ENCODE assay signal across 8 cellular contexts in genomic region chr22:46335201-46336118, GRCh38. TPM values are rescaled to one million over a fixed set of nuclear protein-coding genes. Genes with fewer than 3 reads are reported as not detected.
DNase-seq lines count a peak whose midpoint lies in the region; ATAC-seq and TF ChIP-seq lines count a peak whose summit lies in the region.

TRMU (plus strand) TSS chr22:46335714; CDS start chr22:46335765, 51 bp downstream.

- no peaks in the 10 kb centered on the region for H3K9me3 Mint-ChIP-seq in T-helper 1 cell treated with Interleukin-12 subunit alpha and Interleukin-12 subunit beta and Interleukin-4 antibody, amounts not matched to agents 30 μg/mL and 1 μg/mL, for 36 hours

- H3K36me3 ChIP-seq in right atrium auricular region (peaks cover 23% of the 10 kb centered on the region), psoas muscle (ENCODE audit: insufficient read depth in 1 of 2, low read depth in 1 of 2) (peaks cover 3 to 27% of the 10 kb centered on the region in 2 donors), urinary bladder (ENCODE audit: insufficient read depth) (no peaks in the 10 kb centered on the region)

- H3K36me3 Mint-ChIP-seq in T-helper 1 cell treated with Interleukin-12 subunit alpha and Interleukin-12 subunit beta and Interleukin-4 antibody, amounts not matched to agents 30 μg/mL and 1 μg/mL, for 36 hours (ENCODE audit: low read depth) = peaks cover 46% of the 10 kb centered on the region

- peak; percentile 95 to 96 (median 95) for ATAC-seq in psoas muscle

- H3K27me3 ChIP-seq in right atrium auricular region = no peaks in the 10 kb centered on the region
- no peaks in the 10 kb centered on the region for H3K27me3 ChIP-seq in psoas muscle (ENCODE audit: insufficient read depth in 3 of 3, low read length in 2 of 3)

- peak within 1 kb of the TSS; percentile 96 for H3K27ac Mint-ChIP-seq in T-helper 1 cell treated with Interleukin-12 subunit alpha and Interleukin-12 subunit beta and Interleukin-4 antibody, amounts not matched to agents 30 μg/mL and 1 μg/mL, for 36 hours

- H3K9me3 ChIP-seq in right atrium auricular region (no peaks in the 10 kb centered on the region), psoas muscle (no peaks in the 10 kb centered on the region)

- H3K27me3 Mint-ChIP-seq in T-helper 1 cell treated with Interleukin-12 subunit alpha and Interleukin-12 subunit beta and Interleukin-4 antibody, amounts not matched to agents 30 μg/mL and 1 μg/mL, for 36 hours (ENCODE audit: low read depth) = no peaks in the 10 kb centered on the region

- H3K4me3 Mint-ChIP-seq in T-helper 1 cell treated with Interleukin-12 subunit alpha and Interleukin-12 subunit beta and Interleukin-4 antibody, amounts not matched to agents 30 μg/mL and 1 μg/mL, for 36 hours = peak within 1 kb of the TSS; percentile 95

- 1% methylated on average over 59 to 93 of the region's 93 CpGs for WGBS in psoas muscle, 3 donors
- under 1% methylated on average over 93 of the region's 93 CpGs for WGBS in urinary bladder

- TF ChIP-seq CTCF in right atrium auricular region (IDR thresholded peaks at IDR 0.05) (no peak), psoas muscle (IDR thresholded peaks at IDR 0.05) (peak; percentile 2)

- H3K4me1 Mint-ChIP-seq in T-helper 1 cell treated with Interleukin-12 subunit alpha and Interleukin-12 subunit beta and Interleukin-4 antibody, amounts not matched to agents 30 μg/mL and 1 μg/mL, for 36 hours (ENCODE audit: low read depth) = peaks cover 16% of the 10 kb centered on the region

- H3K27ac ChIP-seq in right atrium auricular region (peak within 1 kb of the TSS; percentile 93 to 94), psoas muscle (peak within 1 kb of the TSS; percentile 86), urinary bladder (ENCODE audit: low read depth) (peak within 1 kb of the TSS; percentile 80)

- peaks cover 0 to 19% of the 10 kb centered on the region in 2 donors for H3K4me1 ChIP-seq in right atrium auricular region
- H3K4me1 ChIP-seq in psoas muscle = peaks cover 10% of the 10 kb centered on the region
- no peaks in the 10 kb centered on the region for H3K4me1 ChIP-seq in urinary bladder (ENCODE audit: insufficient read depth)

- peak; percentile 99 for DNase-seq in GM03348 (ENCODE audit: low spot score)
- peak; percentile 91 for DNase-seq in HCEC 1CT
- peak; percentile 78 for DNase-seq in MV-4-11 (lab: John Stamatoyannopoulos, UW)
- DNase-seq in amygdala (lab: John Stamatoyannopoulos, UW) = peak in 52 of 56 donors; percentile 23 to 87 (median 65)
- DNase-seq in right atrium auricular region (ENCODE audit: low spot score) = peak; percentile 76
- DNase-seq in psoas muscle = peak; percentile 90 to 94

- H3K4me3 ChIP-seq in right atrium auricular region = peak within 1 kb of the TSS; percentile 61 to 93
- peak within 1 kb of the TSS; percentile 76 for H3K4me3 ChIP-seq in psoas muscle
- H3K4me3 ChIP-seq in urinary bladder (ENCODE audit: low read depth, low read length) = peak within 1 kb of the TSS; percentile 98

- intact Hi-C loops in psoas muscle (cut with DNase I) = no loop called here

RNA-seq across cellular contexts. Expression of gene TRMU, which starts in this region (rescaled TPM):
- total RNA-seq in right atrium auricular region (10 to 100 TPM; 22.2 to 22.4 TPM), psoas muscle (10 to 100 TPM in 3 of 4 donors, 1 to 10 TPM in 1; 9.6 to 20.3 (median 16.5) TPM), urinary bladder (27.1 TPM)
- polyA plus RNA-seq in psoas muscle (10 to 100 TPM; 12.8 to 37.1 (median 24.9) TPM), urinary bladder (21.0 TPM)

Comparison
In these comparisons a context has a peak if more than half of its experiments do, and no peak if none do; other contexts are left out.
1. Peak in every context shown above with its lines: DNase-seq, ATAC-seq, H3K4me3 ChIP-seq and H3K27ac ChIP-seq.